Comparison of ENCODE assay signal across 8 cellular contexts in genomic region chr6:120378582-120379220, GRCh38.
A peak's percentile ranks its signal among the peaks of the same experiment; 100 is the strongest.
DNase-seq lines count a peak whose midpoint lies in the region; ATAC-seq lines count a peak whose summit lies in the region.

No MANE protein-coding gene starts in this region.

- ATAC-seq in GM21515 (IDR thresholded peaks at IDR 0.05; ENCODE audit: unreplicated experiment) (peak; percentile 83), HG03575 (IDR thresholded peaks at IDR 0.05; ENCODE audit: extremely low read depth, insufficient number of reproducible peaks, low FRiP score, unreplicated experiment) (peak; percentile 64)

- DNase-seq in GDM1 (lab: John Stamatoyannopoulos, UW) = peak; percentile 1
- peak; percentile 32 for DNase-seq in RPMI7951 (ENCODE audit: low read depth)
- DNase-seq in hepatic stellate cell (ENCODE audit: low spot score) = peak; percentile 4
- DNase-seq in NCI-H2029 treated with DMSO at 0.1 percent for 48 hours (lab: John Stamatoyannopoulos, UW) = no peak
- no peak for DNase-seq in activated CD4-positive, alpha-beta T cell treated with anti-CD3 and anti-CD28 coated beads for 48 hours
- no peak for DNase-seq in activated gamma-delta T cell treated with Interleukin-2 at 50 U/mL for 16 hours

Comparison
In these comparisons a context has a peak if more than half of its experiments do, and no peak if none do; other contexts are left out.
1. DNase-seq: peak in GDM1 (single experiment), RPMI7951 (single experiment) and hepatic stellate cell (single experiment); none in NCI-H2029 treated with DMSO at 0.1 percent for 48 hours (single experiment), activated CD4-positive, alpha-beta T cell treated with anti-CD3 and anti-CD28 coated beads for 48 hours (single experiment) and activated gamma-delta T cell treated with Interleukin-2 at 50 U/mL for 16 hours (single experiment).